ENCODE assay signal across 9 cellular contexts in the genomic region with DNA sequence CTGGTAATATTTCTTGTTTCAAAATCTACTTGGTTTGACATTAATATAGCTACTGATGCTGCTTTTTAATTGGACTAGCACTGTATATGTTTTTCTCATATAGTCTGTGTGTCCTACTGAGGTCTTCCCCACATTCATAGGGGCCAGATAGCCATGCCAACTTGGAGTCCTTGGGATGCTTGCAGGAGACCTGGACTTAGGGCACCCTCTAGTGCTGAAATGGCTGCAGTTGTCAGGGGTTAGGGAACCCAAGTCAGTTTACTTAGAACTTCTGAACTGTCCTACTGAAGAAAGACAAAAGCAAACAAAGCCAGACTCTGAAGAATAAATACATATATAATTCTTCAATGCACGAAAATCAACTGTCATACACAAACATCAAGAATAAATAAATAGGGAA.
DNase-seq lines count a peak whose midpoint lies in the region; ATAC-seq and TF ChIP-seq lines count a peak whose summit lies in the region.
"Had no signal": no experiment of that assay in that cellular context is flagged by ENCODE, and none has a peak within 500 bp of the region (broad histone marks: within the 10 kb centered on the region; RNA-seq: fewer than 3 reads in every experiment).

No MANE protein-coding gene starts in this region.

- H3K27me3 ChIP-seq in cardiac muscle cell (no peaks in the 10 kb centered on the region), dorsolateral prefrontal cortex (no peaks in the 10 kb centered on the region)

- no peaks in the 10 kb centered on the region for H3K4me1 ChIP-seq in cardiac muscle cell (ENCODE audit: low read depth)

- H3K27ac ChIP-seq in cardiac muscle cell (no peak overlapping the region), dorsolateral prefrontal cortex (no peak overlapping the region)

- H3K4me3 ChIP-seq in cardiac muscle cell (no peak overlapping the region), epithelial cell of proximal tubule (ENCODE audit: low read depth, low read length) (no peak overlapping the region), dorsolateral prefrontal cortex (no peak overlapping the region)

- no peak for ATAC-seq in Right ventricle myocardium inferior
- no peak for ATAC-seq in GM21786 (IDR thresholded peaks at IDR 0.05; ENCODE audit: unreplicated experiment)
- no peak for ATAC-seq in GM21576 (IDR thresholded peaks at IDR 0.05; ENCODE audit: unreplicated experiment)

- intact Hi-C loops in Right ventricle myocardium inferior (cut with DNase I) (no loop called here), dorsolateral prefrontal cortex (cut with DNase I) (no loop called here)

- no peaks in the 10 kb centered on the region for H3K36me3 ChIP-seq in cardiac muscle cell

- peak; percentile 21 for TF ChIP-seq CTCF in cardiac muscle cell (IDR thresholded peaks at IDR 0.05; ENCODE audit: low read depth, low read length)
- TF ChIP-seq CTCF in epithelial cell of proximal tubule (conservative IDR thresholded peaks at IDR 0.05; ENCODE audit: low read depth, low read length) = peak; percentile 67
- TF ChIP-seq CTCF in dorsolateral prefrontal cortex (IDR thresholded peaks at IDR 0.05 in 54 of 56, conservative IDR thresholded peaks at IDR 0.05 in 2 of 56; ENCODE audit: low read depth in 1 of 56, partially characterized antibody in 56 of 56) = no peak

- H3K9me3 ChIP-seq in cardiac muscle cell (ENCODE audit: low read depth) = no peaks in the 10 kb centered on the region

- DNase-seq in cardiac muscle cell (ENCODE audit: low read depth in 1 of 2, low spot score in 1 of 2) (peak in 1 of 2 donors; percentile 12), Right ventricle myocardium inferior (ENCODE audit: missing footprints) (no peak), NCI-H460 (ENCODE audit: extremely low read depth, low read depth) (peak; percentile 12), epithelial cell of proximal tubule (ENCODE audit: low read depth) (no peak), dorsolateral prefrontal cortex (no peak)
- DNase-seq in stimulated activated CD4-positive, alpha-beta T cell treated with anti-CD3 and anti-CD28 coated beads, Interleukin-15, amount 100 ng/mL, for 24 hours = no peak
- DNase-seq: NCI-H524 treated with DMSO at 0.1 percent for 48 hours had no signal

Comparison
In these comparisons a context has a peak if more than half of its experiments do, and no peak if none do; other contexts are left out.
1. CTCF ChIP-seq: peak in cardiac muscle cell (single experiment) and epithelial cell of proximal tubule (single experiment); none in dorsolateral prefrontal cortex (0 of 56).